Comparison of ENCODE assay signal across 1 cellular context in the genomic region with DNA sequence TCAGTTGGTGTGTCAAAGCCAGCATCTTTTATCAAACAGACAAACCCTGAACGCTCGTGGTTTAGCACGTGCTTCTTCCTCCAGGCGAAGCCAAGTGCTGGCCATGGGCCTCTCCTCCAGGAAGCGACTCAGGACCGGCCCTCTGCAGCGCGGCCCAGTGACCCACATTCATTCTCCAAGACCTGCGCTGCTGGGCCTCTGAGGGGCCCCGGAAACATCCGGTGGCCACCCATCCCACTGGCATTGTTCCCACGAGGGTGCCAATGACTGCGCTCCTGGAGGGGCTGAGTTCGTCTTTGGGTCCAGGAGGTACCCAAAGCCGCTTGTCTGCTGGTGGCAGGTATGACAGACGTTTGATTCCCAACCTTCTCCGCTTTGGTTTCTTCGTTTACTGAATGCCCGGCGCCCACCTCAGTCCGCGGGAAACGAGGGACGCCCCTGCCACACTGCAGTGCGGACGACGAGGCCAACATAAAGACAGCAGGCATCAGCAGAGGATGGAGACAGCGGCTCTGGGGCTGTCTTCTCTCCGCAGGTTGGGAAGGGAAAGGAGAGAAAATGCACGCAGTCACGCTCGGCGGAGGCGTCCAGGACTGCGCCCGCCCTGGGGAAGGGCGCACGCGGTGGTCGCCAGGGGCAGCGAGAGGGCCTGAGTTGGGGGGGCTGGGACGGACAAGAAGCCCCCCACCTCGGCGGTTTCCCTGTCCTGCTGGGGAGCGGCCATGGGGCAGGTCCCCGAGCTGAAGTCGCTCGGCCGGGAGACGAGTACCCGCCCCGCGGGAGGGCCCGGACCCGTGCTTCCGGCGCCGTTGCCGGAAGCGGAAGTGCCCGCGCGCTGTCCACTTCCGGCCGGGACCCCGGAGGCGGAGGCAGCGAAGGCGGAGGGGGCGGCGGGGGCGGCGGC.
A peak's percentile ranks its signal among the peaks of the same experiment; 100 is the strongest.
TF ChIP-seq lines count a peak whose summit lies in the region.

Gene EXOC3 (plus strand): TSS at position 842 of the 904 bp plus-strand sequence. CDS start 3,030 bp downstream, outside the sequence.

TF ChIP-seq in HepG2, 621 proteins besides CTCF, POLR2A, EP300 and RAD21 (continued from another document and continues in another):
- no peak for TF ChIP-seq GPBP1L1 (CRISPR knock-in tag; IDR thresholded peaks at IDR 0.05)
- TF ChIP-seq MED8 (CRISPR knock-in tag; IDR thresholded peaks at IDR 0.05; ENCODE audit: insufficient replicate concordance) = peak; percentile 43
- TF ChIP-seq MED13 (CRISPR knock-in tag; IDR thresholded peaks at IDR 0.05) = no peak
- TF ChIP-seq NPAS2 (CRISPR knock-in tag; IDR thresholded peaks at IDR 0.05; ENCODE audit: borderline replicate concordance) = no peak
- no peak for TF ChIP-seq ZNF335 (CRISPR knock-in tag; IDR thresholded peaks at IDR 0.05)
- no peak for TF ChIP-seq ZBTB10 (CRISPR knock-in tag; IDR thresholded peaks at IDR 0.05; ENCODE audit: borderline replicate concordance)
- TF ChIP-seq, protein P1, sequence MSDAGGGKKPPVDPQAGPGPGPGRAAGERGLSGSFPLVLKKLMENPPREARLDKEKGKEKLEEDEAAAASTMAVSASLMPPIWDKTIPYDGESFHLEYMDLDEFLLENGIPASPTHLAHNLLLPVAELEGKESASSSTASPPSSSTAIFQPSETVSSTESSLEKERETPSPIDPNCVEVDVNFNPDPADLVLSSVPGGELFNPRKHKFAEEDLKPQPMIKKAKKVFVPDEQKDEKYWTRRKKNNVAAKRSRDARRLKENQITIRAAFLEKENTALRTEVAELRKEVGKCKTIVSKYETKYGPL (CRISPR knock-in tag; IDR thresholded peaks at IDR 0.05) = no peak
- TF ChIP-seq, protein P2, sequence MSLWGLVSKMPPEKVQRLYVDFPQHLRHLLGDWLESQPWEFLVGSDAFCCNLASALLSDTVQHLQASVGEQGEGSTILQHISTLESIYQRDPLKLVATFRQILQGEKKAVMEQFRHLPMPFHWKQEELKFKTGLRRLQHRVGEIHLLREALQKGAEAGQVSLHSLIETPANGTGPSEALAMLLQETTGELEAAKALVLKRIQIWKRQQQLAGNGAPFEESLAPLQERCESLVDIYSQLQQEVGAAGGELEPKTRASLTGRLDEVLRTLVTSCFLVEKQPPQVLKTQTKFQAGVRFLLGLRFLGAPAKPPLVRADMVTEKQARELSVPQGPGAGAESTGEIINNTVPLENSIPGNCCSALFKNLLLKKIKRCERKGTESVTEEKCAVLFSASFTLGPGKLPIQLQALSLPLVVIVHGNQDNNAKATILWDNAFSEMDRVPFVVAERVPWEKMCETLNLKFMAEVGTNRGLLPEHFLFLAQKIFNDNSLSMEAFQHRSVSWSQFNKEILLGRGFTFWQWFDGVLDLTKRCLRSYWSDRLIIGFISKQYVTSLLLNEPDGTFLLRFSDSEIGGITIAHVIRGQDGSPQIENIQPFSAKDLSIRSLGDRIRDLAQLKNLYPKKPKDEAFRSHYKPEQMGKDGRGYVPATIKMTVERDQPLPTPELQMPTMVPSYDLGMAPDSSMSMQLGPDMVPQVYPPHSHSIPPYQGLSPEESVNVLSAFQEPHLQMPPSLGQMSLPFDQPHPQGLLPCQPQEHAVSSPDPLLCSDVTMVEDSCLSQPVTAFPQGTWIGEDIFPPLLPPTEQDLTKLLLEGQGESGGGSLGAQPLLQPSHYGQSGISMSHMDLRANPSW (CRISPR knock-in tag; IDR thresholded peaks at IDR 0.05; ENCODE audit: borderline replicate concordance) = no peak
- TF ChIP-seq FOXK2 (IDR thresholded peaks at IDR 0.05) = no peak
- no peak for TF ChIP-seq AGO1 (IDR thresholded peaks at IDR 0.05; ENCODE audit: low read depth, low read length, poor library complexity, severe bottlenecking)
- TF ChIP-seq PHF5A (CRISPR knock-in tag; IDR thresholded peaks at IDR 0.05; ENCODE audit: low read depth, unreplicated experiment) = no peak
- TF ChIP-seq POLR2AphosphoS5 (IDR thresholded peaks at IDR 0.05; ENCODE audit: low read depth, low read length) = peak; percentile 74
- TF ChIP-seq, protein P3, sequence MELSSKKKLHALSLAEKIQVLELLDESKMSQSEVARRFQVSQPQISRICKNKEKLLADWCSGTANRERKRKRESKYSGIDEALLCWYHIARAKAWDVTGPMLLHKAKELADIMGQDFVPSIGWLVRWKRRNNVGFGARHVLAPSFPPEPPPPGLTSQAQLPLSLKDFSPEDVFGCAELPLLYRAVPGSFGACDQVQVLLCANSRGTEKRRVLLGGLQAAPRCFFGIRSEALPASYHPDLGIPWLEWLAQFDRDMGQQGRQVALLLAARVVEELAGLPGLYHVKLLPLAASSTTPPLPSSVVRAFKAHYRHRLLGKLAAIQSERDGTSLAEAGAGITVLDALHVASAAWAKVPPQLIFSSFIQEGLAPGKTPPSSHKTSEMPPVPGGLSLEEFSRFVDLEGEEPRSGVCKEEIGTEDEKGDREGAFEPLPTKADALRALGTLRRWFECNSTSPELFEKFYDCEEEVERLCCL (CRISPR knock-in tag; IDR thresholded peaks at IDR 0.05; ENCODE audit: borderline replicate concordance) = no peak
- TF ChIP-seq CEBPB (IDR thresholded peaks at IDR 0.05; ENCODE audit: borderline replicate concordance, low read depth, low read length) = no peak
- TF ChIP-seq ZNF142 (CRISPR knock-in tag; IDR thresholded peaks at IDR 0.05) = no peak; the same call in 1 of the 2 replicates
- no peak for TF ChIP-seq FOXJ3 (CRISPR knock-in tag; IDR thresholded peaks at IDR 0.05; ENCODE audit: borderline replicate concordance)
- no peak for TF ChIP-seq ZNF7 (CRISPR knock-in tag; IDR thresholded peaks at IDR 0.05)
- no peak for TF ChIP-seq HOXA5 (CRISPR knock-in tag; IDR thresholded peaks at IDR 0.05)
- no peak; the same call in 1 of the 2 replicates for TF ChIP-seq ELF3 (CRISPR knock-in tag; IDR thresholded peaks at IDR 0.05)
- TF ChIP-seq ZNF670 (CRISPR knock-in tag; IDR thresholded peaks at IDR 0.05; ENCODE audit: borderline replicate concordance) = no peak; the same call in none of the 2 replicates
- TF ChIP-seq ZNF44 (CRISPR knock-in tag; IDR thresholded peaks at IDR 0.05) = no peak
- TF ChIP-seq JDP2 (CRISPR knock-in tag; IDR thresholded peaks at IDR 0.05; ENCODE audit: borderline replicate concordance) = no peak
- no peak; the same call in 1 of the 2 replicates for TF ChIP-seq HMGXB3 (CRISPR knock-in tag; IDR thresholded peaks at IDR 0.05; ENCODE audit: borderline replicate concordance)
- TF ChIP-seq, protein P4, sequence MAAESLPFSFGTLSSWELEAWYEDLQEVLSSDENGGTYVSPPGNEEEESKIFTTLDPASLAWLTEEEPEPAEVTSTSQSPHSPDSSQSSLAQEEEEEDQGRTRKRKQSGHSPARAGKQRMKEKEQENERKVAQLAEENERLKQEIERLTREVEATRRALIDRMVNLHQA (CRISPR knock-in tag; IDR thresholded peaks at IDR 0.05) = no peak
- peak; percentile 40; the same call in 1 of the 2 replicates for TF ChIP-seq ZNF441 (CRISPR knock-in tag; IDR thresholded peaks at IDR 0.05; ENCODE audit: borderline replicate concordance)
- no peak for TF ChIP-seq RFX5 (IDR thresholded peaks at IDR 0.05; ENCODE audit: low read depth, low read length)
- TF ChIP-seq SMC3 (IDR thresholded peaks at IDR 0.05; ENCODE audit: low read length) = no peak
- TF ChIP-seq ZBTB43 (CRISPR knock-in tag; conservative IDR thresholded peaks at IDR 0.05) = no peak; the same call in 1 of the 2 replicates
- TF ChIP-seq KDM2A (CRISPR knock-in tag; IDR thresholded peaks at IDR 0.05; ENCODE audit: borderline replicate concordance, low read depth) = peak; percentile 51
- TF ChIP-seq NR3C1 (CRISPR knock-in tag; IDR thresholded peaks at IDR 0.05) = no peak
